In the genomic region with DNA sequence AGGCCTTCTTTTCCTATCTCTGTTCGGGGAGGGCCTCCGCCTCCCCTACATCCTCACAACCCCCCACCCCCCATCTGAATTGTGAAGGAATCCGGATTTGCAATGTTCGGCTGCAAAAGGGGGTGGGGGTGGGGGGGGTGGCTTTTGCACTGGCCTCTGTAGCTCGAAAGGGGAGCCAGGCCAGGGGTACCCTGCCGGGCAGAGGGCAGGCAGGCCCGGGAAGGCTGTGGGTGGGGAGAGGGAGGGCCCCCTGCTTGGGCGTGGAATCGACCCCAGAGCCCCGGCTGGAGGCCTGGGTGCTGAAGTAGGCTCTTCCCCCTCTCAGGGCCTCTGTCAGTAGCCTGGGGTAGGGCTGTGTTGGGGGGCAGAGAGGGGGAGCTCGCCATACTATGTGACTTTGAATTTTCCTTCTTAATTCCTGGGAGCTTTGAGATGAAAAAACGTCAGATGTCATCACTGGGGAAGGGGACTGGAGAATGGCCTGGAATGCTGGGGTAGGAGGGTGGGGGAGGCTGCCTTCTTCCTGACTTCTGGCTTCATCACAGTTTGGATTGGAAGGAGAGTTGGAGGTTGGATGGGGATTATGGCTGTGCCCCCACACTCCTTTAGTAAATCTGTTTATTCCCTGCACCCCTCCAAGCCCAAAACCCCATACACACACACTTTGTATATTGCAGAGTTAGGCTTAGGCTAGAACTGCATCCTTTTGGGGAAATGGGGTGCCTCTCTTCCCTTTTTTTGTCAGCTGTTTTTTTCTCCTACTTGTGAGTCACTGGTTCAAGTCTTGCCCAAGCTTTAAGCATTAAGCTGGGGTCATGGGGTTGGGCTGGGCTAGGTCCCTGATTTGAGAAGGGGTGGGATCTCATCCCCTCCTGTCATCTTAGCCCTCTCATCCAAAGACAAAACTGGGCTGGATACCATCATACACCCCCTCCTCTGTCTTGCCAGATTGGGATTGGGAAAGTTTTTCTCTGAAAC, we compare ENCODE assay signal across 6 cellular contexts. TPM values are rescaled to one million over a fixed set of nuclear protein-coding genes. Genes with fewer than 3 reads are reported as not detected.
DNase-seq lines count a peak whose midpoint lies in the region; ATAC-seq and TF ChIP-seq lines count a peak whose summit lies in the region.

No MANE protein-coding gene starts in this region.

- ATAC-seq in HG02759 (IDR thresholded peaks at IDR 0.05; ENCODE audit: unreplicated experiment) (no peak), HG03108 (IDR thresholded peaks at IDR 0.05; ENCODE audit: unreplicated experiment) (no peak)

- no peaks in the 10 kb centered on the region for H3K36me3 ChIP-seq in ovary

- 2 to 6% (median 5%) methylated on average over 12 of the region's 12 CpGs for WGBS in ovary, 3 donors

- H3K4me3 ChIP-seq in ovary = peak overlapping the region; percentile 88

- DNase-seq in HuH-7.5 (ENCODE audit: low spot score) (peak; percentile 28), ovary (peak in 2 of 5 donors; percentile 62 to 73), pons (ENCODE audit: low spot score) (no peak)

- H3K27ac ChIP-seq in cingulate gyrus (ENCODE audit: low read depth, low read length) (peak overlapping the region; percentile 92), ovary (peak overlapping the region; percentile 78 to 96)

- TF ChIP-seq EP300 in ovary (IDR thresholded peaks at IDR 0.05) = no peak

- H3K4me1 ChIP-seq in ovary (ENCODE audit: insufficient read depth) = peaks cover 28% of the 10 kb centered on the region

- H3K27me3 ChIP-seq in ovary = no peaks in the 10 kb centered on the region

- intact Hi-C loops in ovary (cut with DNase I) = loop anchor here in 2 of 4 donors (2.0 to 5.0 kb wide), 3 partner anchors 38 to 53 kb away; no protein-coding TSS in a partner anchor

- TF ChIP-seq CTCF in ovary (IDR thresholded peaks at IDR 0.05) = no peak

- peak; percentile 9 for TF ChIP-seq POLR2A in ovary (IDR thresholded peaks at IDR 0.05)

- H3K9me3 ChIP-seq in ovary = no peaks in the 10 kb centered on the region

RNA-seq across cellular contexts. Expression of a gene that starts 1.3 kb away (rescaled TPM):
- 100 to 1,000 TPM; 148 to 640 (median 405) TPM for total RNA-seq in ovary
- 100 to 1,000 TPM in 1 of 2 donors, 10 to 100 TPM in 1; 76.4 to 168 TPM for polyA plus RNA-seq in ovary

RNA-seq across cellular contexts. Expression of a gene that starts 17.8 kb away (rescaled TPM):
- not detected for total RNA-seq in ovary
- polyA plus RNA-seq in ovary = not detected

RNA-seq across cellular contexts. Expression of a gene that starts 18.4 kb away (rescaled TPM):
- 100 to 1,000 TPM in 5 of 7 donors, 10 to 100 TPM in 2; 67.4 to 211 (median 168) TPM for total RNA-seq in ovary
- 100 to 1,000 TPM; 145 to 158 TPM for polyA plus RNA-seq in ovary

RNA-seq across cellular contexts. Expression of a gene that starts 40.7 kb away (rescaled TPM):
- 100 to 1,000 TPM in 1 of 7 donors, 10 to 100 TPM in 6; 37.6 to 103 (median 70.8) TPM for total RNA-seq in ovary
- polyA plus RNA-seq in ovary = 10 to 100 TPM; 27.5 to 47.4 TPM

RNA-seq across cellular contexts. Expression of a gene that starts 51.0 kb away (rescaled TPM):
- 10 to 100 TPM in 5 of 7 donors, 1 to 10 TPM in 2; 6.8 to 14.9 (median 10.8) TPM for total RNA-seq in ovary
- 10 to 100 TPM in 1 of 2 donors, 1 to 10 TPM in 1; 5.8 to 11.1 TPM for polyA plus RNA-seq in ovary
